In genomic region chr1:32438136-32438535, GRCh38 we compare ENCODE assay signal across 29 cellular contexts. TPM values are rescaled to one million over a fixed set of nuclear protein-coding genes. Genes with fewer than 3 reads are reported as not detected.
DNase-seq lines count a peak whose midpoint lies in the region; ATAC-seq, FAIRE-seq and TF ChIP-seq lines count a peak whose summit lies in the region.
"Had no signal": no experiment of that assay in that cellular context is flagged by ENCODE, and none has a peak within 500 bp of the region (broad histone marks: within the 10 kb centered on the region; RNA-seq: fewer than 3 reads in every experiment).

No MANE protein-coding gene starts in this region.

- no peak overlapping the region for H3K4me3 Mint-ChIP-seq in stimulated activated naive CD8-positive, alpha-beta T cell treated with anti-CD3 and anti-CD28 coated beads, Interleukin-15, amount 100 ng/mL, for 72 hours
- H3K4me3 Mint-ChIP-seq: CD14-positive monocyte, T-cell had no signal

- DNase-seq in ELF-1 (ENCODE audit: low read depth, low spot score) = peak; percentile 79
- DNase-seq in H1 (ENCODE audit: low read depth in 1 of 2, low spot score in 2 of 2) = peak; percentile 57 to 66
- DNase-seq in stimulated activated naive CD8-positive, alpha-beta T cell treated with anti-CD3 and anti-CD28 coated beads, Interleukin-15, amount 100 ng/mL, for 72 hours = no peak
- no peak for DNase-seq in activated naive CD4-positive, alpha-beta T cell treated with anti-CD3 and anti-CD28 coated beads, Interleukin-2, amount 50 U/mL, for 16 hours
- no peak for DNase-seq in GM19240 (ENCODE audit: insufficient read length, low spot score)
- DNase-seq: 8988T, ACHN, BE2C, DMS53, GDM1, GM23248, NCI-H1092, NCI-H1417 treated with DMSO at 0.1 percent for 48 hours, NCI-H187, NCI-H2081 treated with DMSO at 0.1 percent for 48 hours, NCI-H2171, NCI-H226, NCI-H510A, PC-9, T-cell had no signal

- no peaks in the 10 kb centered on the region for H3K79me2 ChIP-seq in H1 (ENCODE audit: control insufficient read depth in 1 of 2, insufficient read depth in 2 of 2, low read length in 2 of 2)

- no peak overlapping the region for H3K14ac ChIP-seq in H1 (ENCODE audit: insufficient read length)

- 22% methylated on average over 1 of the region's 1 CpG for WGBS in HUES64
- WGBS in H1 (ENCODE audit: extremely low coverage in 1 of 2, insufficient coverage in 1 of 2, insufficient read length in 1 of 2, insufficient replicate concordance in 2 of 2, low coverage in 1 of 2, low lambda C conversion rate in 2 of 2, missing lambda C conversion rate in 1 of 2), 2 experiments = 43% methylated on average over 1 of the region's 1 CpG; no CpG with 5 or more reads in 1 of the 2 experiments

- TF ChIP-seq EP300 in H1 (IDR thresholded peaks at IDR 0.05; ENCODE audit: borderline replicate concordance in 1 of 2, low read depth in 2 of 2, low read length in 2 of 2) = no peak

- TF ChIP-seq RAD21 in H1 (IDR thresholded peaks at IDR 0.05 in 1 of 2, conservative IDR thresholded peaks at IDR 0.05 in 1 of 2; ENCODE audit: low read depth in 2 of 2, low read length in 2 of 2) = no peak

- ATAC-seq in GM19397 (IDR thresholded peaks at IDR 0.05; ENCODE audit: unreplicated experiment) = no peak
- no peak for ATAC-seq in stimulated activated naive CD8-positive, alpha-beta T cell treated with anti-CD3 and anti-CD28 coated beads, Interleukin-15, amount 100 ng/mL, for 72 hours
- ATAC-seq: GM12878, HCT116, Right ventricle myocardium inferior, T-cell had no signal

- no peak for TF ChIP-seq POLR2A in H1 (IDR thresholded peaks at IDR 0.05; ENCODE audit: control extremely low read depth in 1 of 2, low read depth in 2 of 2, low read length in 2 of 2)

- H2BK120ac ChIP-seq in H1 (replicated peaks; ENCODE audit: low read depth, low read length) = peak overlapping the region; percentile 92

- H3K9me3 ChIP-seq in HUES64 (ENCODE audit: insufficient read depth, low read depth, low read length) = peaks cover 8% of the 10 kb centered on the region
- peaks cover 11 to 13% of the 10 kb centered on the region in 2 experiments; a peak in 2 of 4 replicates for H3K9me3 ChIP-seq in H1 (ENCODE audit: insufficient read depth in 2 of 2, low read depth in 1 of 2, low read length in 1 of 2)
- H3K9me3 ChIP-seq in iPS-18a (ENCODE audit: control insufficient read depth, low read depth, low read length) = no peaks in the 10 kb centered on the region
- H3K9me3 ChIP-seq: BE2C had no signal

- H3K4me1 ChIP-seq in HUES64 (ENCODE audit: insufficient read depth, low read length) (peaks cover 8% of the 10 kb centered on the region; the same call in 1 of the 2 replicates), H1 (replicated peaks in 1 of 4; ENCODE audit: control insufficient read depth in 3 of 4, insufficient read depth in 4 of 4, low read length in 3 of 4) (peaks cover 0 to 6% (median 2%) of the 10 kb centered on the region in 4 experiments; a peak in 3 of 7 replicates), iPS-18a (ENCODE audit: control insufficient read depth, low read depth, low read length) (peaks cover 2% of the 10 kb centered on the region)
- H3K4me1 ChIP-seq: BE2C had no signal

- H3K36me3 ChIP-seq in HUES64 (ENCODE audit: insufficient read depth, low read length) (no peaks in the 10 kb centered on the region), H1 (ENCODE audit: control insufficient read depth in 2 of 4, insufficient read depth in 4 of 4, low read length in 3 of 4) (no peaks in the 10 kb centered on the region), iPS-18a (ENCODE audit: control insufficient read depth, low read depth, low read length) (no peaks in the 10 kb centered on the region)
- H3K36me3 ChIP-seq: BE2C had no signal

- H2AK5ac ChIP-seq in H1 (ENCODE audit: low read depth, low read length) = no peak overlapping the region

- no peaks in the 10 kb centered on the region for H4K20me1 ChIP-seq in H1 (replicated peaks in 1 of 2; ENCODE audit: control insufficient read depth in 1 of 2, insufficient read depth in 2 of 2, low read length in 2 of 2)

- CTCF ChIA-PET in H1 (lab: Charles Lee; ENCODE audit: partially characterized antibody) = interaction anchor here (0.9 to 2.8 kb wide), 4 partner anchors 11 to 274 kb away, joined by 3 to 10 read pairs (median 4); no protein-coding TSS in a partner anchor

- H3K27ac ChIP-seq in HUES64 (ENCODE audit: low read depth, low read length) (peak overlapping the region; percentile 96), H1 (ENCODE audit: low read depth, low read length) (peak overlapping the region; percentile 80), iPS-18a (ENCODE audit: low read length) (peak overlapping the region; percentile 86)
- H3K27ac ChIP-seq: GM23248, PC-9 had no signal

- H2BK5ac ChIP-seq in H1 (ENCODE audit: low read depth, low read length) = peak overlapping the region; percentile 86; the same call in 1 of the 2 replicates

- H3K18ac ChIP-seq in H1 (ENCODE audit: extremely low read depth, low read length) = no peak overlapping the region

- H3K4me1 Mint-ChIP-seq in stimulated activated naive CD8-positive, alpha-beta T cell treated with anti-CD3 and anti-CD28 coated beads, Interleukin-15, amount 100 ng/mL, for 72 hours = no peaks in the 10 kb centered on the region
- H3K4me1 Mint-ChIP-seq: CD14-positive monocyte, T-cell had no signal

- H3K27ac Mint-ChIP-seq in stimulated activated naive CD8-positive, alpha-beta T cell treated with anti-CD3 and anti-CD28 coated beads, Interleukin-15, amount 100 ng/mL, for 72 hours = no peak overlapping the region
- H3K27ac Mint-ChIP-seq: T-cell had no signal

- 0 out of 2 replicates have a peak overlapping the region, but pooled peaks have one; percentile 24 for H3K4me3 ChIP-seq in HUES64 (ENCODE audit: low read length)
- peak overlapping the region in 1 of 4 experiments; percentile 14; a peak in 1 of 8 replicates for H3K4me3 ChIP-seq in H1 (ENCODE audit: extremely low read depth in 1 of 4, insufficient read depth in 2 of 4, low read depth in 3 of 4, low read length in 4 of 4)
- peak overlapping the region; percentile 22 for H3K4me3 ChIP-seq in iPS-18a (ENCODE audit: low read length)
- H3K4me3 ChIP-seq: GM12878, GM23248, PC-9 had no signal

- H3K27me3 Mint-ChIP-seq in stimulated activated naive CD8-positive, alpha-beta T cell treated with anti-CD3 and anti-CD28 coated beads, Interleukin-15, amount 100 ng/mL, for 72 hours = peaks cover 28% of the 10 kb centered on the region

- H2BK15ac ChIP-seq in H1 (ENCODE audit: low read length) = no peak overlapping the region

- H3K23me2 ChIP-seq in H1 (ENCODE audit: low read depth, low read length) = no peaks in the 10 kb centered on the region

- no peak overlapping the region for H3K4ac ChIP-seq in H1 (replicated peaks; ENCODE audit: insufficient read length, low read depth, low read length)

- H3K9ac ChIP-seq in HUES64 (ENCODE audit: low read depth, low read length) (peak overlapping the region; percentile 60; the same call in 1 of the 2 replicates), H1 (replicated peaks in 1 of 4; ENCODE audit: extremely low read depth in 1 of 4, low read depth in 3 of 4, low read length in 3 of 4) (peak overlapping the region in 1 of 4 experiments; percentile 34; a peak in 1 of 7 replicates), iPS-18a (ENCODE audit: low read length) (no peak overlapping the region)
- H3K9ac ChIP-seq: GM23248 had no signal

- H3K4me2 ChIP-seq in H1 (ENCODE audit: insufficient read depth in 1 of 2, low read depth in 2 of 2, low read length in 2 of 2) = peak overlapping the region in 1 of 2 experiments; percentile 35; a peak in 1 of 4 replicates
- H3K4me2 ChIP-seq: PC-9 had no signal

- H3K56ac ChIP-seq in H1 (replicated peaks; ENCODE audit: insufficient read length, low read depth, low read length) = no peak overlapping the region

- H3K79me1 ChIP-seq in H1 (ENCODE audit: low read depth, low read length) = no peaks in the 10 kb centered on the region

- no peak for TF ChIP-seq CTCF in H1 (IDR thresholded peaks at IDR 0.05; ENCODE audit: control extremely low read depth in 1 of 3, insufficient read depth in 1 of 3, low read depth in 1 of 3, low read length in 3 of 3)

- peak overlapping the region; percentile 97 for H4K91ac ChIP-seq in H1 (replicated peaks; ENCODE audit: insufficient read length, low read length)

- H3K27me3 ChIP-seq in HUES64 (ENCODE audit: insufficient read depth, low read length) = no peaks in the 10 kb centered on the region
- H3K27me3 ChIP-seq in H1 (replicated peaks in 1 of 4; ENCODE audit: control insufficient read depth in 3 of 4, extremely low read depth in 1 of 4, insufficient read depth in 3 of 4, low read length in 3 of 4) = no peaks in the 10 kb centered on the region
- no peaks in the 10 kb centered on the region for H3K27me3 ChIP-seq in iPS-18a (ENCODE audit: control insufficient read depth, insufficient read depth, low read length)
- H3K27me3 ChIP-seq: BE2C had no signal

- no peak overlapping the region for H2BK12ac ChIP-seq in H1 (ENCODE audit: low read depth, low read length)

- H3K23ac ChIP-seq in H1 (ENCODE audit: insufficient read length) = no peak overlapping the region

- H2BK20ac ChIP-seq in H1 (ENCODE audit: low read length) = no peak overlapping the region

- FAIRE-seq in H1 (lab: Jason Lieb, UNC) = no peak
- FAIRE-seq: GM12878, GM19239 had no signal

- H4K8ac ChIP-seq in H1 (ENCODE audit: extremely low read depth, insufficient read depth, low read length) = no peak overlapping the region

- H2AFZ ChIP-seq in H1 (ENCODE audit: low read length) = no peak overlapping the region
- H2AFZ ChIP-seq: GM23248, PC-9 had no signal

- POLR2A ChIA-PET in H1 (lab: Charles Lee; ENCODE audit: partially characterized antibody) = interaction anchor here (0.7 to 3.8 kb wide), 4 partner anchors 11 to 252 kb away, joined by 3 to 17 read pairs (median 4); partner anchors contain the start of gene ZBTB8B

- H4K5ac ChIP-seq in H1 (ENCODE audit: insufficient read length, low read depth, low read length) = peak overlapping the region; percentile 14

- peaks cover 0 to 5% of the 10 kb centered on the region in 2 donors for H3K9me3 Mint-ChIP-seq in stimulated activated naive CD8-positive, alpha-beta T cell treated with anti-CD3 and anti-CD28 coated beads, Interleukin-15, amount 100 ng/mL, for 72 hours

RNA-seq across cellular contexts. Expression of gene ZBTB8B, which starts 26.7 kb away (rescaled TPM):
- 1.1 TPM for polyA plus RNA-seq in HUES64 (2013, experiment 1 of 2)
- 1.3 TPM for polyA plus RNA-seq in HUES64 (2013, experiment 2 of 2)
- total RNA-seq in H1 (2021; fragmentation: NEBNext Ultra II Directional; extraction: Animal tissue kit (Norgen Biotek cat#: 25700)) = 3.5 and 3.7 TPM in 2 replicates
- polyA plus RNA-seq in H1 (2011; rRNA removed) = 1.2 and 1.3 TPM in 2 replicates
- 1.5 TPM for polyA plus RNA-seq in H1 (2011; cell fraction: cytosol; rRNA removed)
- 1.6 TPM for polyA plus RNA-seq in H1 (2011; cell fraction: nucleus; rRNA removed)
- polyA plus RNA-seq in H1 (2012, experiment 1 of 2) = 1.5 to 2.7 TPM (median 2.0 TPM) in 4 replicates
- polyA plus RNA-seq in H1 (2012, experiment 2 of 2) = 0.54 TPM
- 1.7 TPM for polyA plus RNA-seq in H1 (2013, experiment 1 of 2)
- polyA plus RNA-seq in H1 (2013, experiment 2 of 2) = 1.6 TPM
- polyA minus RNA-seq in H1 (2011; rRNA and poly(A)+ RNA removed) = 2.8 and 3.0 TPM in 2 replicates
- 1.7 TPM for polyA minus RNA-seq in H1 (2011; cell fraction: cytosol; rRNA and poly(A)+ RNA removed)
- 2.3 TPM for polyA minus RNA-seq in H1 (2011; cell fraction: nucleus; rRNA and poly(A)+ RNA removed)
- total RNA-seq: GM23248, Right ventricle myocardium inferior, RPMI7951 had no signal
- polyA plus RNA-seq: CD14-positive monocyte, GM23248 had no signal

RNA-seq across cellular contexts. Expression of gene BSDC1, which starts 43.9 kb away (rescaled TPM):
- polyA plus RNA-seq in HUES64 (2013, experiment 1 of 2) = 23.6 TPM
- 25.2 TPM for polyA plus RNA-seq in HUES64 (2013, experiment 2 of 2)
- 40.7 and 42.9 TPM in 2 replicates for total RNA-seq in H1 (2021; fragmentation: NEBNext Ultra II Directional; extraction: Animal tissue kit (Norgen Biotek cat#: 25700))
- 23.3 and 24.8 TPM in 2 replicates for polyA plus RNA-seq in H1 (2011; rRNA removed)
- 33.0 TPM for polyA plus RNA-seq in H1 (2011; cell fraction: cytosol; rRNA removed)
- 50.6 TPM for polyA plus RNA-seq in H1 (2011; cell fraction: nucleus; rRNA removed)
- polyA plus RNA-seq in H1 (2012, experiment 1 of 2) = 31.2 to 34.6 TPM (median 32.6 TPM) in 4 replicates
- 27.9 TPM for polyA plus RNA-seq in H1 (2012, experiment 2 of 2)
- polyA plus RNA-seq in H1 (2013, experiment 1 of 2) = 29.6 TPM
- 27.2 TPM for polyA plus RNA-seq in H1 (2013, experiment 2 of 2)
- 33.0 and 33.3 TPM in 2 replicates for polyA minus RNA-seq in H1 (2011; rRNA and poly(A)+ RNA removed)
- 19.5 TPM for polyA minus RNA-seq in H1 (2011; cell fraction: cytosol; rRNA and poly(A)+ RNA removed)
- 33.1 TPM for polyA minus RNA-seq in H1 (2011; cell fraction: nucleus; rRNA and poly(A)+ RNA removed)

Comparison
In these comparisons a context has a peak if more than half of its experiments do, and no peak if none do; other contexts are left out.
1. DNase-seq: peak in ELF-1 (single experiment) and H1 (2 of 2); none in stimulated activated naive CD8-positive, alpha-beta T cell treated with anti-CD3 and anti-CD28 coated beads, Interleukin-15, amount 100 ng/mL, for 72 hours (0 of 2), activated naive CD4-positive, alpha-beta T cell treated with anti-CD3 and anti-CD28 coated beads, Interleukin-2, amount 50 U/mL, for 16 hours (single experiment) and GM19240 (single experiment).
2. Peak in every context shown above with its lines, with median percentiles within 50 percentile points of each other: H3K27ac ChIP-seq.